Comparison of ENCODE assay signal across 10 cellular contexts in genomic region chr7:101870361-101871062, GRCh38. TPM values are rescaled to one million over a fixed set of nuclear protein-coding genes. Genes with fewer than 3 reads are reported as not detected.
DNase-seq lines count a peak whose midpoint lies in the region; ATAC-seq and TF ChIP-seq lines count a peak whose summit lies in the region.
"Had no signal": no experiment of that assay in that cellular context is flagged by ENCODE, and none has a peak within 500 bp of the region (broad histone marks: within the 10 kb centered on the region; RNA-seq: fewer than 3 reads in every experiment).

No MANE protein-coding gene starts in this region.

- peak overlapping the region in 1 of 59 donors; percentile 5 for H3K27ac ChIP-seq in dorsolateral prefrontal cortex

- peaks cover 7% of the 10 kb centered on the region for H3K36me3 Mint-ChIP-seq in nephron (ENCODE audit: low read depth)

- H3K27me3 ChIP-seq in dorsolateral prefrontal cortex = no peaks in the 10 kb centered on the region

- H3K27me3 Mint-ChIP-seq in nephron (ENCODE audit: low read depth) = peaks cover 4% of the 10 kb centered on the region

- H3K9me3 Mint-ChIP-seq in nephron = no peaks in the 10 kb centered on the region

- TF ChIP-seq CTCF in LNCaP clone FGC (IDR thresholded peaks at IDR 0.05; ENCODE audit: control insufficient read depth, extremely low read depth, insufficient read depth) (peak; percentile 34), nephron (IDR thresholded peaks at IDR 0.05; ENCODE audit: unreplicated experiment in 3 of 3) (no peak), dorsolateral prefrontal cortex (IDR thresholded peaks at IDR 0.05 in 54 of 56, conservative IDR thresholded peaks at IDR 0.05 in 2 of 56; ENCODE audit: low read depth in 1 of 56, partially characterized antibody in 56 of 56) (no peak)

- intact Hi-C loops in dorsolateral prefrontal cortex (cut with DNase I) = no loop called here

- DNase-seq in DMS79 treated with DMSO at 0.1 percent for 48 hours (lab: John Stamatoyannopoulos, UW) (peak; percentile 94), LNCaP clone FGC (ENCODE audit: low read depth) (no peak), cerebellar cortex (ENCODE audit: low spot score) (peak; percentile 40), GM19240 (ENCODE audit: insufficient read length, low spot score) (no peak), cortex of kidney (lab: John Stamatoyannopoulos, UW) (no peak), dorsolateral prefrontal cortex (no peak)
- DNase-seq: central memory CD4-positive, alpha-beta T cell; stimulated activated naive CD4-positive, alpha-beta T cell treated with Interleukin-2 at 50 U/mL for 16 hours had no signal

- H3K4me3 ChIP-seq in LNCaP clone FGC (ENCODE audit: low read depth, low read length) (no peak overlapping the region), dorsolateral prefrontal cortex (no peak overlapping the region)

- peaks cover 58% of the 10 kb centered on the region for H3K4me1 Mint-ChIP-seq in nephron

- no peak for ATAC-seq in HG02970 (IDR thresholded peaks at IDR 0.05; ENCODE audit: low FRiP score, unreplicated experiment)

- peak overlapping the region; percentile 37 to 64 (median 44) for H3K4me3 Mint-ChIP-seq in nephron

- H3K27ac Mint-ChIP-seq in nephron = peak overlapping the region; percentile 79 to 89 (median 89)

RNA-seq across cellular contexts. Expression of gene CUX1, which starts 53.1 kb away (rescaled TPM):
- total RNA-seq in dorsolateral prefrontal cortex = 100 to 1,000 TPM in 9 of 120 experiments, 10 to 100 TPM in 111; 59.3 to 116 (median 82.7) TPM

Comparison
In these comparisons a context has a peak if more than half of its experiments do, and no peak if none do; other contexts are left out.
1. DNase-seq: peak in DMS79 treated with DMSO at 0.1 percent for 48 hours (single experiment) and cerebellar cortex (single experiment); none in LNCaP clone FGC (single experiment), GM19240 (single experiment), cortex of kidney (single experiment) and dorsolateral prefrontal cortex (0 of 10).